ENCODE assay signal across 21 cellular contexts in the genomic region with DNA sequence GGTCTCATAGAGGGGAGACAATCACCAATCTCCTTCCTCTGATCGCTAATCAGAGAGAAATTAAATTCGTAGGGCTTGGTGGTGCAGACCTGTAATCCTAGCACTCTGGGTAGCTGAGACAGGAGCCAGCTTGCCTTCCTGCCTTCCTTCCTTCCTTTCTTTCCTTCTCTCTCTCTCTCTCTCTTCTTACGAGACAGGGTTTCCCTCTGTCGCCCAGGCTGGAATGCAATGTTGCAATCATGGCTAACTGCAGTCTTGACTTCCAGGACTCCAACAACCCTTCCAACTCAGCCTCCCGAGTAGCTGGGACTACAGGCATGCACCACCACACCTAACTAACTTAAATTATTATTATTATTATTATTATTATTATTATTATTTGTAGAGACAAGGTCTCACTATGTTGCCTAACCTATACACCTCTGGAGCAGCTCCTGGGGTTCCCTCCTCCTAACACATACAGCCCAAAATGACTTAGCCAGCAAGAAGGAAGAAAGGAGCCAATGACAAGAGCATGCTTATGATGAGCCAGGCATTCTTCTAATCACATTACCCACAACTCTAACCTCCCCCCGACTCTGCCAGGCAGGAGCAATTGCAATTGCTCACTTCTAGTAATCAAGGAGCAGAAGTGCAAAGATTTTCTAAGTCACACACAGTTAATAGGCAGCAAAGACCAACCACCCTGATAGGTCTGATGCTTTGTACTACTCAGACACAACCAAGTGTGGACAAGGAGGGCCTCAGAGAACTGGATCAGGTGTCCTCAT.
A peak's percentile ranks its signal among the peaks of the same experiment; 100 is the strongest.
DNase-seq lines count a peak whose midpoint lies in the region; ATAC-seq, FAIRE-seq and TF ChIP-seq lines count a peak whose summit lies in the region.
"Had no signal": no experiment of that assay in that cellular context is flagged by ENCODE, and none has a peak within 500 bp of the region (broad histone marks: within the 10 kb centered on the region; RNA-seq: fewer than 3 reads in every experiment).

No MANE protein-coding gene starts in this region.

- ATAC-seq in GM19324 (IDR thresholded peaks at IDR 0.05; ENCODE audit: low FRiP score, unreplicated experiment) = no peak
- no peak for ATAC-seq in PC-3
- ATAC-seq: esophagus mucosa had no signal

- H4K91ac ChIP-seq in H1 (replicated peaks; ENCODE audit: insufficient read length, low read length) = no peak overlapping the region

- H3K4me3 ChIP-seq in AG04450 (ENCODE audit: low read depth, low read length) = no peak overlapping the region
- no peak overlapping the region for H3K4me3 ChIP-seq in H1 (ENCODE audit: extremely low read depth in 1 of 4, insufficient read depth in 2 of 4, low read depth in 3 of 4, low read length in 4 of 4)
- no peak overlapping the region for H3K4me3 ChIP-seq in PC-3 (ENCODE audit: low read length)
- H3K4me3 ChIP-seq: left ventricle myocardium inferior, pancreas, transverse colon had no signal

- no peaks in the 10 kb centered on the region for H3K79me1 ChIP-seq in H1 (ENCODE audit: low read depth, low read length)

- no peak for TF ChIP-seq CTCF in AG04450 (IDR thresholded peaks at IDR 0.05; ENCODE audit: low read depth, low read length)
- no peak for TF ChIP-seq CTCF in H1 (IDR thresholded peaks at IDR 0.05; ENCODE audit: control extremely low read depth in 1 of 3, insufficient read depth in 1 of 3, low read depth in 1 of 3, low read length in 3 of 3)
- no peak for TF ChIP-seq CTCF in nephron (IDR thresholded peaks at IDR 0.05; ENCODE audit: unreplicated experiment in 3 of 3)
- TF ChIP-seq CTCF in PC-3 (conservative IDR thresholded peaks at IDR 0.05; ENCODE audit: low read depth, low read length) = no peak

- H3K36me3 Mint-ChIP-seq in nephron (ENCODE audit: low read depth) = no peaks in the 10 kb centered on the region

- WGBS in H1 (ENCODE audit: extremely low coverage in 1 of 2, insufficient coverage in 1 of 2, insufficient read length in 1 of 2, insufficient replicate concordance in 2 of 2, low coverage in 1 of 2, low lambda C conversion rate in 2 of 2, missing lambda C conversion rate in 1 of 2), 2 experiments = 86% methylated on average over 6 of the region's 6 CpGs; no CpG with 5 or more reads in 1 of the 2 experiments

- H2AK5ac ChIP-seq in H1 (ENCODE audit: low read depth, low read length) = no peak overlapping the region

- no peak for TF ChIP-seq RAD21 in H1 (IDR thresholded peaks at IDR 0.05 in 1 of 2, conservative IDR thresholded peaks at IDR 0.05 in 1 of 2; ENCODE audit: low read depth in 2 of 2, low read length in 2 of 2)

- no peak overlapping the region for H3K4me2 ChIP-seq in H1 (ENCODE audit: insufficient read depth in 1 of 2, low read depth in 2 of 2, low read length in 2 of 2)
- no peak overlapping the region for H3K4me2 ChIP-seq in PC-3 (ENCODE audit: low read length)

- H3K4me1 ChIP-seq in H1 (replicated peaks in 1 of 4; ENCODE audit: control insufficient read depth in 3 of 4, insufficient read depth in 4 of 4, low read length in 3 of 4) (peaks cover 0 to 2% (median 0%) of the 10 kb centered on the region in 4 experiments; a peak in 1 of 7 replicates), PC-3 (ENCODE audit: insufficient read depth, low read length) (peaks cover 10% of the 10 kb centered on the region)
- H3K4me1 ChIP-seq: left ventricle myocardium inferior had no signal

- H3K9me3 Mint-ChIP-seq in nephron = no peaks in the 10 kb centered on the region

- no peak overlapping the region for H3K14ac ChIP-seq in H1 (ENCODE audit: insufficient read length)

- no peaks in the 10 kb centered on the region for H3K36me3 ChIP-seq in H1 (ENCODE audit: control insufficient read depth in 2 of 4, insufficient read depth in 4 of 4, low read length in 3 of 4)
- no peaks in the 10 kb centered on the region for H3K36me3 ChIP-seq in PC-3 (ENCODE audit: low read depth, low read length)
- H3K36me3 ChIP-seq: left ventricle myocardium inferior, pancreas, transverse colon had no signal

- peak overlapping the region; percentile 95 for H3K27ac ChIP-seq in AG04450 (ENCODE audit: low read depth, low read length)
- no peak overlapping the region for H3K27ac ChIP-seq in H1 (ENCODE audit: low read depth, low read length)
- H3K27ac ChIP-seq in PC-3 (ENCODE audit: low read length) = no peak overlapping the region
- H3K27ac ChIP-seq: left ventricle myocardium inferior had no signal

- H2AFZ ChIP-seq in H1 (ENCODE audit: low read length) (no peak overlapping the region), PC-3 (ENCODE audit: low read length) (no peak overlapping the region)

- no peak overlapping the region for H4K8ac ChIP-seq in H1 (ENCODE audit: extremely low read depth, insufficient read depth, low read length)

- H3K4me3 Mint-ChIP-seq in nephron = no peak overlapping the region

- peak overlapping the region; percentile 77; the same call in 1 of the 2 replicates for H2BK12ac ChIP-seq in H1 (ENCODE audit: low read depth, low read length)

- no peak overlapping the region for H3K23ac ChIP-seq in H1 (ENCODE audit: insufficient read length)

- H3K9ac ChIP-seq in H1 (replicated peaks in 1 of 4; ENCODE audit: extremely low read depth in 1 of 4, low read depth in 3 of 4, low read length in 3 of 4) (no peak overlapping the region), PC-3 (ENCODE audit: low read length) (no peak overlapping the region)

- H4K20me1 ChIP-seq in H1 (replicated peaks in 1 of 2; ENCODE audit: control insufficient read depth in 1 of 2, insufficient read depth in 2 of 2, low read length in 2 of 2) (no peaks in the 10 kb centered on the region), PC-3 (ENCODE audit: low read length) (no peaks in the 10 kb centered on the region)

- no peaks in the 10 kb centered on the region for H3K23me2 ChIP-seq in H1 (ENCODE audit: low read depth, low read length)

- H2BK20ac ChIP-seq in H1 (ENCODE audit: low read length) = no peak overlapping the region

- no peaks in the 10 kb centered on the region for H3K9me2 ChIP-seq in PC-3 (replicated peaks; ENCODE audit: low read length)

- H3K27me3 ChIP-seq in AG04450 (ENCODE audit: control insufficient read depth, insufficient read depth, low read length) (no peaks in the 10 kb centered on the region), H1 (replicated peaks in 1 of 4; ENCODE audit: control insufficient read depth in 3 of 4, extremely low read depth in 1 of 4, insufficient read depth in 3 of 4, low read length in 3 of 4) (no peaks in the 10 kb centered on the region), PC-3 (ENCODE audit: low read length) (no peaks in the 10 kb centered on the region)
- H3K27me3 ChIP-seq: pancreas, transverse colon had no signal

- H3K56ac ChIP-seq in H1 (replicated peaks; ENCODE audit: insufficient read length, low read depth, low read length) = no peak overlapping the region

- DNase-seq in AG04450 (ENCODE audit: low read depth, low spot score) (no peak), M059J (ENCODE audit: low read depth) (peak; percentile 69), H1 (ENCODE audit: low read depth in 1 of 2, low spot score in 2 of 2) (no peak), PC-3 (no peak), nucleus accumbens (lab: John Stamatoyannopoulos, UW) (no peak), SK-N-DZ (ENCODE audit: low spot score) (no peak)
- DNase-seq: activated CD4-positive, alpha-beta T cell treated with anti-CD3 and anti-CD28 coated beads for 48 hours; activated CD8-positive, alpha-beta memory T cell treated with anti-CD3 and anti-CD28 coated beads, Interleukin-2, amount 50 U/mL, for 4 hours; activated naive CD4-positive, alpha-beta T cell; COR-L47; dermis blood vessel endothelial cell; GOT3; left ventricle myocardium inferior; NCI-H1694; pancreas; SHP77 treated with DMSO at 0.1 percent for 48 hours; T-helper 9 cell; transverse colon had no signal

- no peaks in the 10 kb centered on the region for H3F3A ChIP-seq in PC-3 (ENCODE audit: low read length, unreplicated experiment)

- no peak for FAIRE-seq in H1 (lab: Jason Lieb, UNC)
- FAIRE-seq: pancreas had no signal

- H3K79me2 ChIP-seq in H1 (ENCODE audit: control insufficient read depth in 1 of 2, insufficient read depth in 2 of 2, low read length in 2 of 2) = no peaks in the 10 kb centered on the region
- H3K79me2 ChIP-seq in PC-3 (ENCODE audit: low read length) = no peaks in the 10 kb centered on the region

- no peak overlapping the region for H3K18ac ChIP-seq in H1 (ENCODE audit: extremely low read depth, low read length)

- H3K9me3 ChIP-seq in AG04450 (ENCODE audit: control insufficient read depth, insufficient read depth, low read length) (no peaks in the 10 kb centered on the region), H1 (ENCODE audit: insufficient read depth in 2 of 2, low read depth in 1 of 2, low read length in 1 of 2) (no peaks in the 10 kb centered on the region), PC-3 (ENCODE audit: low read length) (no peaks in the 10 kb centered on the region)
- H3K9me3 ChIP-seq: left ventricle myocardium inferior, pancreas, transverse colon had no signal

- POLR2A ChIA-PET in AG04450 (lab: Yijun Ruan, JAX) (interaction anchor here (0.7 to 1.4 kb wide), 3 partner anchors 14 to 107 kb away, joined by 3 to 6 read pairs (median 4); partner anchors contain the start of gene F3), H1 (lab: Charles Lee; ENCODE audit: partially characterized antibody) (interaction anchor here (1.1 kb wide), 1 partner anchor 13 kb away, joined by 3 read pairs; no protein-coding TSS in a partner anchor), PC-3 (lab: Charles Lee; ENCODE audit: unreplicated experiment) (no interaction called here)

- TF ChIP-seq EP300 in H1 (IDR thresholded peaks at IDR 0.05; ENCODE audit: borderline replicate concordance in 1 of 2, low read depth in 2 of 2, low read length in 2 of 2) = no peak

- no peak overlapping the region for H3K4ac ChIP-seq in H1 (replicated peaks; ENCODE audit: insufficient read length, low read depth, low read length)

- H2BK5ac ChIP-seq in H1 (ENCODE audit: low read depth, low read length) = no peak overlapping the region

- H2BK15ac ChIP-seq in H1 (ENCODE audit: low read length) = no peak overlapping the region

- peak overlapping the region in 2 of 3 experiments; percentile 14 to 88 for H3K27ac Mint-ChIP-seq in nephron

- no TSS peak for BruUV-seq in PC-3 (replicated peaks; lab: Mats Ljungman, UMichigan)

- peaks cover 17% of the 10 kb centered on the region for H3K4me1 Mint-ChIP-seq in nephron

- H4K5ac ChIP-seq in H1 (ENCODE audit: insufficient read length, low read depth, low read length) = no peak overlapping the region

- H3K27me3 Mint-ChIP-seq in nephron (ENCODE audit: low read depth) = no peaks in the 10 kb centered on the region

- H2BK120ac ChIP-seq in H1 (replicated peaks; ENCODE audit: low read depth, low read length) = no peak overlapping the region

- CTCF ChIA-PET in AG04450 (lab: Charles Lee) (interaction anchor here (0.7 to 1.0 kb wide), 3 partner anchors 32 to 159 kb away, joined by 3 read pairs; no protein-coding TSS in a partner anchor), H1 (lab: Charles Lee; ENCODE audit: partially characterized antibody) (interaction anchor here (0.7 to 1.5 kb wide), 3 partner anchors 12 to 40 kb away, joined by 3 to 4 read pairs (median 3); no protein-coding TSS in a partner anchor), PC-3 (lab: Charles Lee) (no interaction called here)

- no peak for TF ChIP-seq POLR2A in H1 (IDR thresholded peaks at IDR 0.05; ENCODE audit: control extremely low read depth in 1 of 2, low read depth in 2 of 2, low read length in 2 of 2)

- intact Hi-C loops in PC-3 (cut with micrococcal nuclease) = no loop called here

TF ChIP-seq in H1, 55 proteins besides CTCF, POLR2A, EP300 and RAD21 (continues in another document):
- TF ChIP-seq TAF1 (IDR thresholded peaks at IDR 0.05; ENCODE audit: low read depth, low read length) (no peak), TEAD4 (IDR thresholded peaks at IDR 0.05; ENCODE audit: low read depth, low read length) (no peak)
